ENCODE assay signal across 1 cellular context in the genomic region with DNA sequence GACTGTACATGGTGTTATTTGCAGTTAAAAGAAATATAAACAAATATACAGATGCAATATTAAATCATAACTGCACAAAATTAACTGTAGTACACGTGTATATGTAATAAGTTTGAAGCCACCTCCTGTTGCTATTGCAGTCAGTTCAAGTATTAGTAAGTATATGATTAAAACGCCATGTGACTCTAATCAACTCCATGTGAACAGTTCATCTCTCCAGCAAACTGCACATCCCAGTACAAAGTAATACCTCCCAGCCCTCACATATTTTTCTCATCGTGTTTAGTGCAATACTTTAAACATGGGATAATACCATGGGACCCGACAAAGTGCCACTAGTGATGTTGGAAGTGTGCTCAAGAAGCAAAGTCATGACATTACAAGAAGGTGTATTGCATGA.
TF ChIP-seq lines count a peak whose summit lies in the region.

No MANE protein-coding gene starts in this region.

TF ChIP-seq in GM23338, 12 proteins besides CTCF, POLR2A, EP300 and RAD21:
- TF ChIP-seq ZNF331 (CRISPR knock-in tag; IDR thresholded peaks at IDR 0.05; ENCODE audit: low read depth) (no peak), POLR2AphosphoS5 (IDR thresholded peaks at IDR 0.05; ENCODE audit: low read depth) (no peak), ZNF114 (CRISPR knock-in tag; IDR thresholded peaks at IDR 0.05) (no peak), JUNB (IDR thresholded peaks at IDR 0.05; ENCODE audit: unreplicated experiment) (no peak), STAT1 (IDR thresholded peaks at IDR 0.05; ENCODE audit: unreplicated experiment) (no peak), NANOG (IDR thresholded peaks at IDR 0.05; ENCODE audit: borderline replicate concordance) (no peak)
- TF ChIP-seq, protein P1, sequence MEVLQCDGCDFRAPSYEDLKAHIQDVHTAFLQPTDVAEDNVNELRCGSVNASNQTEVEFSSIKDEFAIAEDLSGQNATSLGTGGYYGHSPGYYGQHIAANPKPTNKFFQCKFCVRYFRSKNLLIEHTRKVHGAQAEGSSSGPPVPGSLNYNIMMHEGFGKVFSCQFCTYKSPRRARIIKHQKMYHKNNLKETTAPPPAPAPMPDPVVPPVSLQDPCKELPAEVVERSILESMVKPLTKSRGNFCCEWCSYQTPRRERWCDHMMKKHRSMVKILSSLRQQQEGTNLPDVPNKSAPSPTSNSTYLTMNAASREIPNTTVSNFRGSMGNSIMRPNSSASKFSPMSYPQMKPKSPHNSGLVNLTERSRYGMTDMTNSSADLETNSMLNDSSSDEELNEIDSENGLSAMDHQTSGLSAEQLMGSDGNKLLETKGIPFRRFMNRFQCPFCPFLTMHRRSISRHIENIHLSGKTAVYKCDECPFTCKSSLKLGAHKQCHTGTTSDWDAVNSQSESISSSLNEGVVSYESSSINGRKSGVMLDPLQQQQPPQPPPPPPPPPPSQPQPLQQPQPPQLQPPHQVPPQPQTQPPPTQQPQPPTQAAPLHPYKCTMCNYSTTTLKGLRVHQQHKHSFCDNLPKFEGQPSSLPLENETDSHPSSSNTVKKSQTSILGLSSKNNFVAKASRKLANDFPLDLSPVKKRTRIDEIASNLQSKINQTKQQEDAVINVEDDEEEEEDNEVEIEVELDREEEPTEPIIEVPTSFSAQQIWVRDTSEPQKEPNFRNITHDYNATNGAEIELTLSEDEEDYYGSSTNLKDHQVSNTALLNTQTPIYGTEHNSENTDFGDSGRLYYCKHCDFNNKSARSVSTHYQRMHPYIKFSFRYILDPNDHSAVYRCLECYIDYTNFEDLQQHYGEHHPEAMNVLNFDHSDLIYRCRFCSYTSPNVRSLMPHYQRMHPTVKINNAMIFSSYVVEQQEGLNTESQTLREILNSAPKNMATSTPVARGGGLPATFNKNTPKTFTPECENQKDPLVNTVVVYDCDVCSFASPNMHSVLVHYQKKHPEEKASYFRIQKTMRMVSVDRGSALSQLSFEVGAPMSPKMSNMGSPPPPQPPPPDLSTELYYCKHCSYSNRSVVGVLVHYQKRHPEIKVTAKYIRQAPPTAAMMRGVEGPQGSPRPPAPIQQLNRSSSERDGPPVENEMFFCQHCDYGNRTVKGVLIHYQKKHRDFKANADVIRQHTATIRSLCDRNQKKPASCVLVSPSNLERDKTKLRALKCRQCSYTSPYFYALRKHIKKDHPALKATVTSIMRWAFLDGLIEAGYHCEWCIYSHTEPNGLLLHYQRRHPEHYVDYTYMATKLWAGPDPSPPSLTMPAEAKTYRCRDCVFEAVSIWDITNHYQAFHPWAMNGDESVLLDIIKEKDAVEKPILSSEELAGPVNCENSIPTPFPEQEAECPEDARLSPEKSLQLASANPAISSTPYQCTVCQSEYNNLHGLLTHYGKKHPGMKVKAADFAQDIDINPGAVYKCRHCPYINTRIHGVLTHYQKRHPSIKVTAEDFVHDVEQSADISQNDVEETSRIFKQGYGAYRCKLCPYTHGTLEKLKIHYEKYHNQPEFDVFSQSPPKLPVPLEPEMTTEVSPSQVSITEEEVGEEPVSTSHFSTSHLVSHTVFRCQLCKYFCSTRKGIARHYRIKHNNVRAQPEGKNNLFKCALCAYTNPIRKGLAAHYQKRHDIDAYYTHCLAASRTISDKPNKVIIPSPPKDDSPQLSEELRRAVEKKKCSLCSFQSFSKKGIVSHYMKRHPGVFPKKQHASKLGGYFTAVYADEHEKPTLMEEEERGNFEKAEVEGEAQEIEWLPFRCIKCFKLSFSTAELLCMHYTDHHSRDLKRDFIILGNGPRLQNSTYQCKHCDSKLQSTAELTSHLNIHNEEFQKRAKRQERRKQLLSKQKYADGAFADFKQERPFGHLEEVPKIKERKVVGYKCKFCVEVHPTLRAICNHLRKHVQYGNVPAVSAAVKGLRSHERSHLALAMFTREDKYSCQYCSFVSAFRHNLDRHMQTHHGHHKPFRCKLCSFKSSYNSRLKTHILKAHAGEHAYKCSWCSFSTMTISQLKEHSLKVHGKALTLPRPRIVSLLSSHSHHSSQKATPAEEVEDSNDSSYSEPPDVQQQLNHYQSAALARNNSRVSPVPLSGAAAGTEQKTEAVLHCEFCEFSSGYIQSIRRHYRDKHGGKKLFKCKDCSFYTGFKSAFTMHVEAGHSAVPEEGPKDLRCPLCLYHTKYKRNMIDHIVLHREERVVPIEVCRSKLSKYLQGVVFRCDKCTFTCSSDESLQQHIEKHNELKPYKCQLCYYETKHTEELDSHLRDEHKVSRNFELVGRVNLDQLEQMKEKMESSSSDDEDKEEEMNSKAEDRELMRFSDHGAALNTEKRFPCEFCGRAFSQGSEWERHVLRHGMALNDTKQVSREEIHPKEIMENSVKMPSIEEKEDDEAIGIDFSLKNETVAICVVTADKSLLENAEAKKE (CRISPR knock-in tag; IDR thresholded peaks at IDR 0.05), result no peak
- TF ChIP-seq, protein P2, sequence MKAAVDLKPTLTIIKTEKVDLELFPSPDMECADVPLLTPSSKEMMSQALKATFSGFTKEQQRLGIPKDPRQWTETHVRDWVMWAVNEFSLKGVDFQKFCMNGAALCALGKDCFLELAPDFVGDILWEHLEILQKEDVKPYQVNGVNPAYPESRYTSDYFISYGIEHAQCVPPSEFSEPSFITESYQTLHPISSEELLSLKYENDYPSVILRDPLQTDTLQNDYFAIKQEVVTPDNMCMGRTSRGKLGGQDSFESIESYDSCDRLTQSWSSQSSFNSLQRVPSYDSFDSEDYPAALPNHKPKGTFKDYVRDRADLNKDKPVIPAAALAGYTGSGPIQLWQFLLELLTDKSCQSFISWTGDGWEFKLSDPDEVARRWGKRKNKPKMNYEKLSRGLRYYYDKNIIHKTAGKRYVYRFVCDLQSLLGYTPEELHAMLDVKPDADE (IDR thresholded peaks at IDR 0.05), result no peak
- TF ChIP-seq, protein P3, sequence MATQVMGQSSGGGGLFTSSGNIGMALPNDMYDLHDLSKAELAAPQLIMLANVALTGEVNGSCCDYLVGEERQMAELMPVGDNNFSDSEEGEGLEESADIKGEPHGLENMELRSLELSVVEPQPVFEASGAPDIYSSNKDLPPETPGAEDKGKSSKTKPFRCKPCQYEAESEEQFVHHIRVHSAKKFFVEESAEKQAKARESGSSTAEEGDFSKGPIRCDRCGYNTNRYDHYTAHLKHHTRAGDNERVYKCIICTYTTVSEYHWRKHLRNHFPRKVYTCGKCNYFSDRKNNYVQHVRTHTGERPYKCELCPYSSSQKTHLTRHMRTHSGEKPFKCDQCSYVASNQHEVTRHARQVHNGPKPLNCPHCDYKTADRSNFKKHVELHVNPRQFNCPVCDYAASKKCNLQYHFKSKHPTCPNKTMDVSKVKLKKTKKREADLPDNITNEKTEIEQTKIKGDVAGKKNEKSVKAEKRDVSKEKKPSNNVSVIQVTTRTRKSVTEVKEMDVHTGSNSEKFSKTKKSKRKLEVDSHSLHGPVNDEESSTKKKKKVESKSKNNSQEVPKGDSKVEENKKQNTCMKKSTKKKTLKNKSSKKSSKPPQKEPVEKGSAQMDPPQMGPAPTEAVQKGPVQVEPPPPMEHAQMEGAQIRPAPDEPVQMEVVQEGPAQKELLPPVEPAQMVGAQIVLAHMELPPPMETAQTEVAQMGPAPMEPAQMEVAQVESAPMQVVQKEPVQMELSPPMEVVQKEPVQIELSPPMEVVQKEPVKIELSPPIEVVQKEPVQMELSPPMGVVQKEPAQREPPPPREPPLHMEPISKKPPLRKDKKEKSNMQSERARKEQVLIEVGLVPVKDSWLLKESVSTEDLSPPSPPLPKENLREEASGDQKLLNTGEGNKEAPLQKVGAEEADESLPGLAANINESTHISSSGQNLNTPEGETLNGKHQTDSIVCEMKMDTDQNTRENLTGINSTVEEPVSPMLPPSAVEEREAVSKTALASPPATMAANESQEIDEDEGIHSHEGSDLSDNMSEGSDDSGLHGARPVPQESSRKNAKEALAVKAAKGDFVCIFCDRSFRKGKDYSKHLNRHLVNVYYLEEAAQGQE (IDR thresholded peaks at IDR 0.05; ENCODE audit: unreplicated experiment), result no peak
